20 cellular contexts compared by ENCODE assay signal in the genomic region with DNA sequence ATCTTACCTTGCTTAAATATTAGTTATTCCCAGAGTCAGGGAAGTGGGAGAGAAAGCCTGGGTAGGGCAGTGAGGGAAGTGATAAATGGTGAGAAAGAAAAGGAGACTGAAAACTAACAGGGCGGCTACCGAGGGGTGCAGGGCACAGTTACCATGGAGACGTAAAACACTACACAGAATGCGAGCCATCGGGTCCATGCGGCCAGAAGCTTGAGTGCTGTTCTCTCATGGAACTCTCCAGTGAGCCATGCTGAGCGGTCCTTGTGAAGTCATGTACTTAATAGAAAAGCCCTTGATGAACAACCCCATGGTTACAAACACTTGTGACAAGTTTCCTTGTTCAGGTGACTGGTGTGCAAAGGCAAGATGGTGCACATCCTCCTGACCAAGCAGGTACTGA. TPM values are rescaled to one million over a fixed set of nuclear protein-coding genes. Genes with fewer than 3 reads are reported as not detected.
A peak's percentile ranks its signal among the peaks of the same experiment; 100 is the strongest.
DNase-seq lines count a peak whose midpoint lies in the region; ATAC-seq and TF ChIP-seq lines count a peak whose summit lies in the region.
"Had no signal": no experiment of that assay in that cellular context is flagged by ENCODE, and none has a peak within 500 bp of the region (broad histone marks: within the 10 kb centered on the region; RNA-seq: fewer than 3 reads in every experiment).

No MANE protein-coding gene starts in this region.

- H3K27me3 ChIP-seq in cardiac muscle cell (no peaks in the 10 kb centered on the region), lung (ENCODE audit: control insufficient read depth, insufficient read depth) (no peaks in the 10 kb centered on the region), upper lobe of right lung (no peaks in the 10 kb centered on the region)
- H3K27me3 ChIP-seq: BLaER1 treated with 17β-estradiol and CSF1 and Interleukin-3, amounts not matched to agents 10 nM and 100 nM had no signal

- intact Hi-C loops in Right ventricle myocardium inferior (cut with DNase I) = loop anchor here (10.0 kb wide), 1 partner anchor 265 kb away; no protein-coding TSS in a partner anchor
- intact Hi-C loops in upper lobe of right lung (cut with DNase I) = no loop called here

- TF ChIP-seq CTCF in cardiac muscle cell (IDR thresholded peaks at IDR 0.05; ENCODE audit: low read depth, low read length) (no peak), RWPE1 (conservative IDR thresholded peaks at IDR 0.05; ENCODE audit: low read depth) (no peak), lung (IDR thresholded peaks at IDR 0.05; ENCODE audit: control extremely low read depth, extremely low read depth) (no peak), upper lobe of right lung (IDR thresholded peaks at IDR 0.05) (no peak)

- ATAC-seq in Right ventricle myocardium inferior (no peak), lung (ENCODE audit: insufficient read depth, low FRiP score) (no peak), upper lobe of right lung (peak; percentile 50), HG02571 (IDR thresholded peaks at IDR 0.05; ENCODE audit: unreplicated experiment) (no peak)
- ATAC-seq: HepG2 had no signal

- 75 to 84% methylated on average over 7 of the region's 7 CpGs for WGBS in lung, 2 donors

- H3K9me3 ChIP-seq in cardiac muscle cell (ENCODE audit: low read depth) (no peaks in the 10 kb centered on the region), lung (ENCODE audit: control insufficient read depth in 2 of 2, insufficient read depth in 1 of 2, low read length in 1 of 2) (no peaks in the 10 kb centered on the region), upper lobe of right lung (no peaks in the 10 kb centered on the region)
- H3K9me3 ChIP-seq: BLaER1 treated with 17β-estradiol and CSF1 and Interleukin-3, amounts not matched to agents 10 nM and 100 nM had no signal

- POLR2A ChIA-PET in RWPE1 (lab: Yijun Ruan, JAX; ENCODE audit: low non-redundant PET) = no interaction called here

- CTCF ChIA-PET in RWPE1 (lab: Yijun Ruan, JAX) = no interaction called here

- H3K36me3 ChIP-seq in cardiac muscle cell (peaks cover 27% of the 10 kb centered on the region), lung (ENCODE audit: control insufficient read depth in 2 of 2, insufficient read depth in 2 of 2, low read length in 2 of 2) (peaks cover 34 to 55% of the 10 kb centered on the region in 2 donors), upper lobe of right lung (peaks cover 65% of the 10 kb centered on the region)

- peak overlapping the region; percentile 73 for H3K27ac ChIP-seq in cardiac muscle cell
- H3K27ac ChIP-seq in RWPE1 = peak overlapping the region; percentile 29
- no peak overlapping the region for H3K27ac ChIP-seq in lung (ENCODE audit: low read depth in 1 of 2, low read length in 1 of 2)
- H3K27ac ChIP-seq in upper lobe of right lung = peak overlapping the region; percentile 66
- H3K27ac ChIP-seq: BLaER1 treated with 17β-estradiol and CSF1 and Interleukin-3, amounts not matched to agents 10 nM and 100 nM; PC-9 had no signal

- peaks cover 26% of the 10 kb centered on the region for H3K4me1 ChIP-seq in cardiac muscle cell (ENCODE audit: low read depth)
- peaks cover 0 to 7% of the 10 kb centered on the region in 2 donors for H3K4me1 ChIP-seq in lung (ENCODE audit: control insufficient read depth in 2 of 2, insufficient read depth in 2 of 2, low read length in 2 of 2)
- no peaks in the 10 kb centered on the region for H3K4me1 ChIP-seq in upper lobe of right lung

- no peak for DNase-seq in cardiac muscle cell (ENCODE audit: low read depth in 1 of 2, low spot score in 1 of 2)
- DNase-seq in Right ventricle myocardium inferior (ENCODE audit: missing footprints) = no peak
- DNase-seq in RWPE1 (ENCODE audit: low spot score) = no peak
- peak; percentile 67 for DNase-seq in lung (ENCODE audit: low spot score)
- peak; percentile 74 for DNase-seq in upper lobe of right lung
- no peak for DNase-seq in activated gamma-delta T cell (lab: John Stamatoyannopoulos, UW)
- DNase-seq: CD8-positive, alpha-beta memory T cell; DMS53; KBM-7; NCI-H1694 treated with DMSO at 0.1 percent for 48 hours; NCI-H2107; NCI-H226; NCI-H524; NCI-H82; PC-9 had no signal

- H3K4me3 ChIP-seq in cardiac muscle cell = no peak overlapping the region
- H3K4me3 ChIP-seq in lung = no peak overlapping the region
- H3K4me3 ChIP-seq in upper lobe of right lung = no peak overlapping the region
- H3K4me3 ChIP-seq: BLaER1 treated with 17β-estradiol and CSF1 and Interleukin-3, amounts not matched to agents 10 nM and 100 nM; PC-9 had no signal

RNA-seq across cellular contexts. Expression of a gene that starts 3.7 kb away (rescaled TPM):
- total RNA-seq in cardiac muscle cell = 0.78 and 2.9 TPM in 2 replicates
- polyA plus RNA-seq in cardiac muscle cell = 0.50 and 1.2 TPM in 2 replicates
- 3.5 TPM for total RNA-seq in Right ventricle myocardium inferior
- total RNA-seq in lung = 100 to 1,000 TPM in 1 of 2 donors, 10 to 100 TPM in 1; 10.9 to 116 TPM
- 10 to 100 TPM; 18.9 to 64.7 TPM for polyA plus RNA-seq in lung
- total RNA-seq in upper lobe of right lung = 104 TPM
- total RNA-seq: CD8-positive, alpha-beta memory T cell; H4; HepG2; SK-MEL-5 had no signal
- polyA plus RNA-seq: CD8-positive, alpha-beta memory T cell had no signal

RNA-seq across cellular contexts. Expression of a gene that starts 48.0 kb away (rescaled TPM):
- total RNA-seq in cardiac muscle cell (41.9 and 56.4 TPM in 2 replicates), Right ventricle myocardium inferior (43.0 TPM), lung (10 to 100 TPM; 63.8 to 99.1 TPM), upper lobe of right lung (83.3 TPM)
- polyA plus RNA-seq in cardiac muscle cell (35.7 and 45.7 TPM in 2 replicates), lung (10 to 100 TPM; 29.4 to 39.3 TPM)

Comparison
In these comparisons a context has a peak if more than half of its experiments do, and no peak if none do; other contexts are left out.
1. DNase-seq: peak in lung (single experiment) and upper lobe of right lung (single experiment); none in cardiac muscle cell (0 of 2), Right ventricle myocardium inferior (single experiment), RWPE1 (single experiment) and activated gamma-delta T cell (single experiment).
2. H3K27ac ChIP-seq: peak in cardiac muscle cell (single experiment), RWPE1 (single experiment) and upper lobe of right lung (single experiment); none in lung (0 of 2).